In the genomic region with DNA sequence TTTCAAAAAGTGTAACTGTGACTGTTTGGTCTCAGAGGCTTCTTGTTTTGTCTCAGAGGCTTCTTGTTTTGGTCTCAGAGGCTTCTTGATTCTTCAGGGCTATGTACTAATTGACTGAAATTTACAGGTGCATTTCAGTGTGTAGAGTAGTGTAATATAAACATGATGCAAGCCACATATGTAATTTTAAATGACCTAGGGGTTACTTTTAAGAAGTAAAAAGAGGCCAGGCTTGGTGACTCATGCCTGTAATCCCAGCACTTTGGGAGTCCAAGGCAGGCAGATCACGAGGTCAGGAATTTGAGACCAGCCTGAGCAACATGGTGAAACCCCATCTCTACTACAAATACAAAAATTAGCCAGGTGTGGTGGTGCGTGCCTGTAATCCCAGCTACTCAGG, we compare ENCODE assay signal across 3 cellular contexts. TPM values are rescaled to one million over a fixed set of nuclear protein-coding genes. Genes with fewer than 3 reads are reported as not detected.
"Had no signal": no experiment of that assay in that cellular context is flagged by ENCODE, and none has a peak within 500 bp of the region (broad histone marks: within the 10 kb centered on the region; RNA-seq: fewer than 3 reads in every experiment).

No MANE protein-coding gene starts in this region.

RNA-seq across cellular contexts. Expression of gene KLHL31, which starts 3.2 kb away (rescaled TPM):
- total RNA-seq: pulmonary artery endothelial cell had no signal
- polyA plus RNA-seq: immature natural killer cell; naive thymus-derived CD4-positive, alpha-beta T cell had no signal
